Comparison of ENCODE assay signal across 26 cellular contexts in the genomic region with DNA sequence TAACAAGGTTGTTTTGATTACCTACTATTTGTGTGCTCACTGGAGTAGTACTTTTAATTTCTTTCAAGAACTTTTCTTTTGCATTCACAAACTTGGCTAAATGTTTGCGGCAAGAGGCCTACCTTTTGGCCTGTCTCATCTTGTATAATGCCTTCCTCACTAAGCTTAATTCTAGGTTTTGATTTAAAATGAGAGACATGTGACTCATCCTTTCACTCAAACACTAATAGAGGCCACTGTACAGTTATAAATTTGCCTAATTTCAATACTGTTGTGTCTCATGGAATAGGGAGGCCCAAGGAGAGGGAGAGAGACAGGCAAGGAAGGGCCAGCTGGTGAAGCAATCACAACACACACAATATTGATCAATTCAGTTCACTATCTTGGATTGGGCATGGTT.
DNase-seq lines count a peak whose midpoint lies in the region; ATAC-seq, FAIRE-seq and TF ChIP-seq lines count a peak whose summit lies in the region.
"Had no signal": no experiment of that assay in that cellular context is flagged by ENCODE, and none has a peak within 500 bp of the region (broad histone marks: within the 10 kb centered on the region; RNA-seq: fewer than 3 reads in every experiment).

No MANE protein-coding gene starts in this region.

- no peaks in the 10 kb centered on the region for H3K9me3 ChIP-seq in keratinocyte (ENCODE audit: control insufficient read depth, low read depth, low read length)

- H3K9me3 Mint-ChIP-seq in activated T-cell treated with anti-CD3 and anti-CD28 coated beads, Interleukin-2, amount 50 U/mL, for 72 hours: no peaks in the 10 kb centered on the region

- H3K27me3 Mint-ChIP-seq in activated T-cell treated with anti-CD3 and anti-CD28 coated beads, Interleukin-2, amount 50 U/mL, for 72 hours (ENCODE audit: low read depth): no peaks in the 10 kb centered on the region
- H3K27me3 Mint-ChIP-seq: B cell; CD4-positive, alpha-beta T cell; CD8-positive, alpha-beta memory T cell had no signal

- H3K36me3 ChIP-seq in keratinocyte (ENCODE audit: control insufficient read depth in 2 of 2, extremely low read depth in 1 of 2, insufficient read depth in 2 of 2, low read length in 2 of 2): no peaks in the 10 kb centered on the region

- H3K4me1 ChIP-seq in keratinocyte (ENCODE audit: control insufficient read depth, extremely low read depth, insufficient read depth, low read length): peaks cover 10% of the 10 kb centered on the region
- H3K4me1 ChIP-seq: BLaER1 had no signal

- H3K36me3 Mint-ChIP-seq in activated T-cell treated with anti-CD3 and anti-CD28 coated beads, Interleukin-2, amount 50 U/mL, for 72 hours (ENCODE audit: insufficient read depth in 2 of 2): peaks cover 10 to 31% of the 10 kb centered on the region in 2 donors

- H3K9me1 ChIP-seq in keratinocyte (ENCODE audit: control insufficient read depth, extremely low read depth, insufficient read depth, low read length): no peaks in the 10 kb centered on the region

- peaks cover 82% of the 10 kb centered on the region for H3K4me1 Mint-ChIP-seq in activated T-cell treated with anti-CD3 and anti-CD28 coated beads, Interleukin-2, amount 50 U/mL, for 72 hours (ENCODE audit: low read depth)

- no peak overlapping the region for H3K4me3 ChIP-seq in epithelial cell of esophagus (ENCODE audit: low read length)
- no peak overlapping the region for H3K4me3 ChIP-seq in keratinocyte (ENCODE audit: control insufficient read depth in 2 of 3, extremely low read depth in 1 of 3, insufficient read depth in 2 of 3, low read depth in 1 of 3, low read length in 3 of 3)
- H3K4me3 ChIP-seq: BLaER1, GM12878, GM23248 had no signal

- ATAC-seq in activated T-cell treated with anti-CD3 and anti-CD28 coated beads, Interleukin-2, amount 50 U/mL, for 72 hours (replicated peaks in 1 of 2): no peak
- ATAC-seq: GM12878 had no signal

- dilution Hi-C loops in keratinocyte (cut with MboI; ENCODE audit: extremely low pct_ligation_motif_present, low sequenced_read_pairs): no loop called here

- H4K20me1 ChIP-seq in keratinocyte (ENCODE audit: control insufficient read depth, extremely low read depth, insufficient read depth, low read length): peaks cover 3% of the 10 kb centered on the region

- no peak overlapping the region for H3K9ac ChIP-seq in keratinocyte (ENCODE audit: control insufficient read depth, extremely low read depth, insufficient read depth, low read length)
- H3K9ac ChIP-seq: BLaER1, GM23248 had no signal

- DNase-seq in activated T-cell treated with anti-CD3 and anti-CD28 coated beads, Interleukin-2, amount 50 U/mL, for 72 hours: no peak
- no peak for DNase-seq in activated T-cell treated with anti-CD3 and anti-CD28 coated beads, Interleukin-2, amount 50 U/mL, for 48 hours
- DNase-seq in astrocyte of the hippocampus (ENCODE audit: low read depth, low spot score) (peak; percentile 13), epithelial cell of esophagus (ENCODE audit: low read depth) (peak; percentile 20), keratinocyte (ENCODE audit: low read depth, low spot score) (peak; percentile 1), NCI-H82 (lab: John Stamatoyannopoulos, UW) (no peak), germinal center (ENCODE audit: low spot score) (no peak), urothelium cell line (ENCODE audit: low spot score) (no peak)
- DNase-seq: CD4-positive, alpha-beta T cell; CD8-positive, alpha-beta memory T cell; DMS 273 treated with DMSO at 0.1 percent for 48 hours; DMS79; EL; GDM1; GM23248; H7; HCEC 1CT had no signal

- peak overlapping the region; percentile 51 for H3K27ac Mint-ChIP-seq in activated T-cell treated with anti-CD3 and anti-CD28 coated beads, Interleukin-2, amount 50 U/mL, for 72 hours
- H3K27ac Mint-ChIP-seq: B cell; CD4-positive, alpha-beta T cell; CD8-positive, alpha-beta memory T cell had no signal

- no peak overlapping the region for H3K4me2 ChIP-seq in keratinocyte (ENCODE audit: control insufficient read depth, extremely low read depth, insufficient read depth, low read depth, low read length)
- H3K4me2 ChIP-seq: BLaER1 had no signal

- no peak overlapping the region for H3K4me3 Mint-ChIP-seq in activated T-cell treated with anti-CD3 and anti-CD28 coated beads, Interleukin-2, amount 50 U/mL, for 72 hours
- H3K4me3 Mint-ChIP-seq: B cell; CD4-positive, alpha-beta T cell; CD8-positive, alpha-beta memory T cell had no signal

- FAIRE-seq in keratinocyte (lab: Jason Lieb, UNC) (no peak), urothelium cell line (lab: Jason Lieb, UNC) (no peak)
- FAIRE-seq: A204.1, D721Med, GM19239, H1 had no signal

- H3K27me3 ChIP-seq in keratinocyte (ENCODE audit: control insufficient read depth, extremely low read depth, insufficient read depth, low read length): no peaks in the 10 kb centered on the region
- H3K27me3 ChIP-seq: BLaER1 had no signal

- no peak overlapping the region for H3K27ac ChIP-seq in keratinocyte (ENCODE audit: control insufficient read depth, insufficient read depth, low read length)
- H3K27ac ChIP-seq: 22Rv1, BLaER1, C4-2B, GM23248 had no signal

- TF ChIP-seq CTCF in epithelial cell of esophagus (IDR thresholded peaks at IDR 0.05; ENCODE audit: insufficient read depth, low read depth, low read length, missing control alignments) (no peak), keratinocyte (optimal IDR thresholded peaks at IDR 0.05 in 1 of 3, IDR thresholded peaks at IDR 0.05 in 1 of 3, conservative IDR thresholded peaks at IDR 0.05 in 1 of 3; ENCODE audit: extremely low read depth in 1 of 3, insufficient read depth in 2 of 3, low read length in 3 of 3) (no peak)

- peaks cover 90% of the 10 kb centered on the region for H3K79me2 ChIP-seq in keratinocyte (ENCODE audit: control insufficient read depth, insufficient read depth, low read length)

- no peak overlapping the region for H2AFZ ChIP-seq in keratinocyte (ENCODE audit: control insufficient read depth, low read length)
- H2AFZ ChIP-seq: GM23248 had no signal

Comparison
In these comparisons a context has a peak if more than half of its experiments do, and no peak if none do; other contexts are left out.
1. DNase-seq: peak in astrocyte of the hippocampus (single experiment), epithelial cell of esophagus (single experiment) and keratinocyte (single experiment); none in activated T-cell treated with anti-CD3 and anti-CD28 coated beads, Interleukin-2, amount 50 U/mL, for 72 hours (0 of 2), activated T-cell treated with anti-CD3 and anti-CD28 coated beads, Interleukin-2, amount 50 U/mL, for 48 hours (0 of 2), NCI-H82 (single experiment), germinal center (single experiment) and urothelium cell line (single experiment).